In the genomic region with DNA sequence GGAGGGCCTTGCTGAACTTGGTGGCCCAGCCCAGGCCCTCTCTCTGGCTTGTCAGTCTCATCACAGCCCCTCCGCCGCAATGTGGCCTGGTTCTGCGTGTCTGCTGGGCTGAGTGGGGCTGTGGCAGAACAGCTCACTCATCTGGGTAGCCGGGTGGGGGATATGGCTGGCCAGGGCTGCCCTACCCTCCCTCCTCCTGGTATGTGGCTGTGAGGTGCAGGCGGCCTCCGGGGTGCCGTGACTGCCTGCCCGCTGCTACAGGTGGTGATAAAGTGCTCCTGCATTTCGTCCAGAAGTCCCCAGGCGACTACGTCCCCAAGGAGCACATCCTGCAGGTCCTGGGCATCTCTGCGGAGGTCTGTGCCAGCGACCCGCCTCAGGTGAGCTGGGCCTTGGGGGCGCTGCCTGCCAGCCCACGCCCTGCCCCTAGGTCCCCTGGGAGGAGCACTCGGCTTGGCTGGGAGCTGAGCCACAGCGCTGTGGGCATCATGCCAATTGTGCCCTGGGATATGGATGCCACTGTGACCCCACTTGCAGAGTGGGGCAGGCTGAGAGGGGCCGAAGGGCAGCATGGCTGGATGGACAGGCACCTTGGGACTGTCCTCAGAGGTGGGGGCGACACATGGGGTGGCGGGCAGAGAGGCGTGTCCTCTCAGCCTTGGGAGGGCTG, we compare ENCODE assay signal across 23 cellular contexts. TPM values are rescaled to one million over a fixed set of nuclear protein-coding genes. Genes with fewer than 3 reads are reported as not detected.
DNase-seq lines count a peak whose midpoint lies in the region; ATAC-seq, FAIRE-seq and TF ChIP-seq lines count a peak whose summit lies in the region.
"Had no signal": no experiment of that assay in that cellular context is flagged by ENCODE, and none has a peak within 500 bp of the region (broad histone marks: within the 10 kb centered on the region; RNA-seq: fewer than 3 reads in every experiment).

No MANE protein-coding gene starts in this region.

- peak overlapping the region; percentile 91 for H3K4me3 Mint-ChIP-seq in activated CD4-positive, alpha-beta T cell treated with anti-CD3 and anti-CD28 coated beads, Interleukin-2, amount 10 ng/mL, durations not matched to agents 7 days and 5 days
- peak overlapping the region; percentile 81 for H3K4me3 Mint-ChIP-seq in CD8-positive, alpha-beta T cell
- H3K4me3 Mint-ChIP-seq in astrocyte (ENCODE audit: unreplicated experiment) (peak overlapping the region; percentile 54), neural crest cell (peak overlapping the region; percentile 62)
- H3K4me3 Mint-ChIP-seq: activated B cell treated with CpG ODN at 0.5 μM for 24 hours, nephron progenitor cell had no signal

- whole genome bisulfite sequencing in tibial nerve, 2 donors = 75 to 91% methylated on average over 13 to 22 of the region's 22 CpGs

- no peaks in the 10 kb centered on the region for H3K27me3 ChIP-seq in CD8-positive, alpha-beta T cell (ENCODE audit: insufficient read depth, low read length)
- no peaks in the 10 kb centered on the region for H3K27me3 ChIP-seq in astrocyte (ENCODE audit: insufficient read depth, low read length)
- H3K27me3 ChIP-seq in tibial artery = peaks cover 0 to 31% of the 10 kb centered on the region in 2 donors
- H3K27me3 ChIP-seq in tibial nerve = peaks cover 0 to 6% of the 10 kb centered on the region in 2 donors
- H3K27me3 ChIP-seq: SJSA1, suprapubic skin had no signal

- H3K36me3 ChIP-seq in CD8-positive, alpha-beta T cell (ENCODE audit: insufficient read depth, low read length) = no peaks in the 10 kb centered on the region
- H3K36me3 ChIP-seq in astrocyte (ENCODE audit: insufficient read depth, low read length) = no peaks in the 10 kb centered on the region
- peaks cover 0 to 13% (median 0%) of the 10 kb centered on the region in 3 donors for H3K36me3 ChIP-seq in tibial artery
- peaks cover 0 to 27% (median 0%) of the 10 kb centered on the region in 3 donors for H3K36me3 ChIP-seq in tibial nerve
- H3K36me3 ChIP-seq: HAP-1, SJSA1, suprapubic skin had no signal

- no peak overlapping the region for H3K27ac Mint-ChIP-seq in activated CD4-positive, alpha-beta T cell treated with anti-CD3 and anti-CD28 coated beads, Interleukin-2, amount 10 ng/mL, durations not matched to agents 7 days and 5 days
- no peak overlapping the region for H3K27ac Mint-ChIP-seq in CD8-positive, alpha-beta T cell
- H3K27ac Mint-ChIP-seq in astrocyte (ENCODE audit: unreplicated experiment) (no peak overlapping the region), neural crest cell (ENCODE audit: unreplicated experiment) (no peak overlapping the region)
- H3K27ac Mint-ChIP-seq: activated B cell treated with CpG ODN at 0.5 μM for 24 hours, memory B cell, nephron progenitor cell had no signal

- intact Hi-C loops in CD8-positive, alpha-beta T cell (cut with DNase I, micrococcal nuclease) = loop anchor here in 1 of 2 experiments (10.0 kb wide), 2 partner anchors 274 to 1316 kb away; a partner anchor contains a TSS
- intact Hi-C loops in tibial artery (cut with DNase I; ENCODE audit: low total_unique reads) = loop anchor here (10.0 kb wide), 1 partner anchor 174 kb away; a partner anchor contains a TSS

- CTCF ChIA-PET in activated CD4-positive, alpha-beta T cell treated with anti-CD3 and anti-CD28 coated beads, Interleukin-2, amount 10 ng/mL, durations not matched to agents 7 days and 5 days (lab: Charles Lee) = interaction anchor here (2.3 kb wide), 1 partner anchor 11 kb away, joined by 6 read pairs; no protein-coding TSS in a partner anchor
- CTCF ChIA-PET in CD8-positive, alpha-beta T cell (lab: Charles Lee) = no interaction called here

- peaks cover 19% of the 10 kb centered on the region for H3K4me1 Mint-ChIP-seq in activated CD4-positive, alpha-beta T cell treated with anti-CD3 and anti-CD28 coated beads, Interleukin-2, amount 10 ng/mL, durations not matched to agents 7 days and 5 days
- H3K4me1 Mint-ChIP-seq in CD8-positive, alpha-beta T cell (ENCODE audit: low read depth) = peaks cover 31% of the 10 kb centered on the region
- H3K4me1 Mint-ChIP-seq in astrocyte (ENCODE audit: low read depth, unreplicated experiment) (peaks cover 1% of the 10 kb centered on the region), neural crest cell (peaks cover 14% of the 10 kb centered on the region)

- no peak for DNase-seq in activated CD4-positive, alpha-beta T cell treated with anti-CD3 and anti-CD28 coated beads, Interleukin-2, amount 10 ng/mL, durations not matched to agents 7 days and 5 days
- no peak for DNase-seq in activated CD4-positive, alpha-beta T cell treated with anti-CD3 and anti-CD28 coated beads for 1 hour
- DNase-seq in CD8-positive, alpha-beta T cell = no peak
- DNase-seq in astrocyte (ENCODE audit: low read depth) = no peak
- DNase-seq in neural crest cell (ENCODE audit: low read depth, low spot score) = no peak
- DNase-seq in tibial artery = no peak
- DNase-seq in tibial nerve (ENCODE audit: low spot score in 2 of 2) = no peak
- no peak for DNase-seq in AML-193 (lab: John Stamatoyannopoulos, UW)
- DNase-seq: activated B cell treated with CpG ODN at 0.5 μM for 24 hours; activated gamma-delta T cell; MM.1S; NCI-H1436 treated with DMSO at 0.1 percent for 48 hours; NCI-H82; nephron progenitor cell; stimulated activated CD4-positive, alpha-beta T cell treated with anti-CD3 and anti-CD28 coated beads, Interleukin-12 subunit alpha, Interleukin-12 subunit beta, amount 100 ng/mL, for 4 hours had no signal

- no peaks in the 10 kb centered on the region for H3K9me3 Mint-ChIP-seq in activated CD4-positive, alpha-beta T cell treated with anti-CD3 and anti-CD28 coated beads, Interleukin-2, amount 10 ng/mL, durations not matched to agents 7 days and 5 days
- H3K9me3 Mint-ChIP-seq in CD8-positive, alpha-beta T cell = no peaks in the 10 kb centered on the region
- H3K9me3 Mint-ChIP-seq in astrocyte (ENCODE audit: unreplicated experiment) (no peaks in the 10 kb centered on the region), neural crest cell (no peaks in the 10 kb centered on the region)
- H3K9me3 Mint-ChIP-seq: activated B cell treated with CpG ODN at 0.5 μM for 24 hours; CD4-positive, alpha-beta memory T cell; memory B cell had no signal

- no peaks in the 10 kb centered on the region for H3K79me2 ChIP-seq in astrocyte (ENCODE audit: insufficient read depth, low read length)

- peaks cover 27% of the 10 kb centered on the region for H3K4me1 ChIP-seq in CD8-positive, alpha-beta T cell (ENCODE audit: insufficient read depth, low read length)
- H3K4me1 ChIP-seq in astrocyte (ENCODE audit: insufficient read depth, low read length) (peaks cover 16% of the 10 kb centered on the region), tibial artery (peaks cover 5 to 42% (median 19%) of the 10 kb centered on the region in 4 donors), tibial nerve (peaks cover 0 to 41% (median 19%) of the 10 kb centered on the region in 4 donors)

- no peak overlapping the region for H3K27ac ChIP-seq in CD8-positive, alpha-beta T cell (ENCODE audit: low read depth, low read length)
- H3K27ac ChIP-seq in astrocyte (ENCODE audit: low read depth, low read length) (no peak overlapping the region), tibial artery (no peak overlapping the region), tibial nerve (no peak overlapping the region)
- H3K27ac ChIP-seq: coronary artery, heart right ventricle, SJSA1, suprapubic skin had no signal

- H2AFZ ChIP-seq in astrocyte (ENCODE audit: low read depth, low read length) = no peak overlapping the region

- H3K9ac ChIP-seq in astrocyte (ENCODE audit: low read length) = no peak overlapping the region

- no peaks in the 10 kb centered on the region for H3K9me3 ChIP-seq in CD8-positive, alpha-beta T cell (ENCODE audit: low read length)
- H3K9me3 ChIP-seq in astrocyte (ENCODE audit: insufficient read depth, low read depth, low read length) (no peaks in the 10 kb centered on the region), tibial artery (no peaks in the 10 kb centered on the region), tibial nerve (no peaks in the 10 kb centered on the region)
- H3K9me3 ChIP-seq: HAP-1, heart right ventricle, SJSA1, suprapubic skin had no signal

- TF ChIP-seq EP300 in tibial nerve (IDR thresholded peaks at IDR 0.05) = no peak

- no peak for TF ChIP-seq POLR2A in tibial nerve (IDR thresholded peaks at IDR 0.05)

- peaks cover 3% of the 10 kb centered on the region for H3K36me3 Mint-ChIP-seq in activated CD4-positive, alpha-beta T cell treated with anti-CD3 and anti-CD28 coated beads, Interleukin-2, amount 10 ng/mL, durations not matched to agents 7 days and 5 days (ENCODE audit: low read depth)
- H3K36me3 Mint-ChIP-seq in CD8-positive, alpha-beta T cell = peaks cover 4% of the 10 kb centered on the region
- no peaks in the 10 kb centered on the region for H3K36me3 Mint-ChIP-seq in astrocyte (ENCODE audit: low read depth, unreplicated experiment)
- H3K36me3 Mint-ChIP-seq in neural crest cell (ENCODE audit: low read depth) = no peaks in the 10 kb centered on the region
- H3K36me3 Mint-ChIP-seq: memory B cell had no signal

- no peaks in the 10 kb centered on the region for H3K27me3 Mint-ChIP-seq in activated CD4-positive, alpha-beta T cell treated with anti-CD3 and anti-CD28 coated beads, Interleukin-2, amount 10 ng/mL, durations not matched to agents 7 days and 5 days
- no peaks in the 10 kb centered on the region for H3K27me3 Mint-ChIP-seq in CD8-positive, alpha-beta T cell (ENCODE audit: low read depth)
- H3K27me3 Mint-ChIP-seq in astrocyte (ENCODE audit: low read depth, unreplicated experiment) (no peaks in the 10 kb centered on the region), neural crest cell (ENCODE audit: low read depth) (no peaks in the 10 kb centered on the region)
- H3K27me3 Mint-ChIP-seq: activated B cell treated with CpG ODN at 0.5 μM for 24 hours; CD4-positive, alpha-beta memory T cell had no signal

- no peak for TF ChIP-seq CTCF in CD8-positive, alpha-beta T cell (IDR thresholded peaks at IDR 0.05)
- no peak for TF ChIP-seq CTCF in astrocyte (IDR thresholded peaks at IDR 0.05; ENCODE audit: insufficient read depth, low read depth, low read length)
- TF ChIP-seq CTCF in neural crest cell (conservative IDR thresholded peaks at IDR 0.05) = no peak
- TF ChIP-seq CTCF in tibial artery (IDR thresholded peaks at IDR 0.05) = no peak
- no peak for TF ChIP-seq CTCF in tibial nerve (IDR thresholded peaks at IDR 0.05)

- H3K4me2 ChIP-seq in astrocyte (ENCODE audit: low read length) = no peak overlapping the region

- no peak for ATAC-seq in CD8-positive, alpha-beta T cell
- ATAC-seq: heart right ventricle had no signal

- POLR2A ChIA-PET in activated CD4-positive, alpha-beta T cell treated with anti-CD3 and anti-CD28 coated beads, Interleukin-2, amount 10 ng/mL, durations not matched to agents 7 days and 5 days (lab: Charles Lee) = no interaction called here
- POLR2A ChIA-PET in CD8-positive, alpha-beta T cell (lab: Charles Lee) = no interaction called here

- no peak for FAIRE-seq in astrocyte (lab: Jason Lieb, UNC)

- H4K20me1 ChIP-seq in astrocyte (ENCODE audit: insufficient read depth, low read length) = no peaks in the 10 kb centered on the region

- H3K4me3 ChIP-seq in CD8-positive, alpha-beta T cell (ENCODE audit: low read depth, low read length) = no peak overlapping the region
- no peak overlapping the region for H3K4me3 ChIP-seq in astrocyte (ENCODE audit: insufficient read depth, low read depth, low read length)
- no peak overlapping the region for H3K4me3 ChIP-seq in tibial artery
- H3K4me3 ChIP-seq in tibial nerve = no peak overlapping the region
- H3K4me3 ChIP-seq: HAP-1, heart right ventricle, SJSA1, suprapubic skin had no signal

RNA-seq across cellular contexts. Expression of a gene that starts 2.2 kb away (rescaled TPM):
- 10 to 100 TPM; 25.2 to 33.3 TPM for total RNA-seq in activated CD4-positive, alpha-beta T cell treated with anti-CD3 and anti-CD28 coated beads, Interleukin-2, amount 10 ng/mL, durations not matched to agents 7 days and 5 days
- total RNA-seq in CD8-positive, alpha-beta T cell = 10 to 100 TPM; 13.5 to 15.9 TPM
- total RNA-seq in astrocyte (19.2 and 20.6 TPM in 2 replicates), neural crest cell (51.3 and 58.9 TPM in 2 replicates), tibial nerve (10 to 100 TPM; 14.4 to 18.0 (median 16.9) TPM)

RNA-seq across cellular contexts. Expression of a gene that starts 32.6 kb away (rescaled TPM):
- 100 to 1,000 TPM; 182 to 192 TPM for total RNA-seq in activated CD4-positive, alpha-beta T cell treated with anti-CD3 and anti-CD28 coated beads, Interleukin-2, amount 10 ng/mL, durations not matched to agents 7 days and 5 days
- 100 to 1,000 TPM; 158 to 160 TPM for total RNA-seq in CD8-positive, alpha-beta T cell
- 0.36 TPM in 1 of 2 replicates, not detected in the other for total RNA-seq in astrocyte
- total RNA-seq in neural crest cell = 0.61 TPM in 2 replicates
- 100 to 1,000 TPM in 1 of 4 donors, 10 to 100 TPM in 3; 64.9 to 105 (median 91.1) TPM for total RNA-seq in tibial nerve

RNA-seq across cellular contexts. Expression of a gene that starts 44.0 kb away (rescaled TPM):
- total RNA-seq in activated CD4-positive, alpha-beta T cell treated with anti-CD3 and anti-CD28 coated beads, Interleukin-2, amount 10 ng/mL, durations not matched to agents 7 days and 5 days = 1 to 10 TPM; 2.9 to 3.5 TPM
- 1 to 10 TPM; 1.4 TPM for total RNA-seq in CD8-positive, alpha-beta T cell
- total RNA-seq in astrocyte (not detected in 2 replicates), neural crest cell (0.51 and 0.84 TPM in 2 replicates), tibial nerve (1 to 10 TPM in 1 of 4 donors, under 1 TPM in 1, not detected in 2; 0.21 to 2.2 TPM)
- total RNA-seq: A673, activated B cell treated with CpG ODN at 0.5 μM for 24 hours, SJSA1 had no signal

RNA-seq across cellular contexts. Expression of a gene that starts 58.7 kb away (rescaled TPM):
- not detected for total RNA-seq in activated CD4-positive, alpha-beta T cell treated with anti-CD3 and anti-CD28 coated beads, Interleukin-2, amount 10 ng/mL, durations not matched to agents 7 days and 5 days
- not detected for total RNA-seq in CD8-positive, alpha-beta T cell
- 0.22 TPM in 1 of 2 replicates, not detected in the other for total RNA-seq in astrocyte
- 90.9 and 92.2 TPM in 2 replicates for total RNA-seq in neural crest cell
- under 1 TPM in 1 of 4 donors, not detected in 3; 0.87 TPM for total RNA-seq in tibial nerve
- total RNA-seq: A673; activated B cell treated with CpG ODN at 0.5 μM for 24 hours; CD4-positive, alpha-beta memory T cell; SJSA1 had no signal

Comparison
In these comparisons a context has a peak if more than half of its experiments do, and no peak if none do; other contexts are left out.
1. RNA of a gene that starts 32.6 kb away (total RNA-seq): 182 to 192 TPM in activated CD4-positive, alpha-beta T cell treated with anti-CD3 and anti-CD28 coated beads, Interleukin-2, amount 10 ng/mL, durations not matched to agents 7 days and 5 days, 158 to 160 TPM in CD8-positive, alpha-beta T cell and 64.9 to 105 TPM in tibial nerve; 0.61 TPM in neural crest cell and 0.36 TPM in astrocyte; every median in the first group is over 10 times any median in the second.
2. Peak in every context shown above with its lines, with median percentiles within 50 percentile points of each other: H3K4me3 Mint-ChIP-seq.